Comparison of ENCODE assay signal across 19 cellular contexts in genomic region chr14:83287300-83287699, GRCh38.
"Had no signal": no experiment of that assay in that cellular context is flagged by ENCODE, and none has a peak within 500 bp of the region (broad histone marks: within the 10 kb centered on the region; RNA-seq: fewer than 3 reads in every experiment).

No MANE protein-coding gene starts in this region.

- H3K4me1 ChIP-seq: colonic mucosa, esophagus muscularis mucosa, foreskin keratinocyte, gastroesophageal sphincter, heart right ventricle, left lung, lower lobe of right lung had no signal

- H3K9me3 ChIP-seq: colonic mucosa, esophagus muscularis mucosa, gastroesophageal sphincter, heart right ventricle, left lung, lower lobe of right lung, mucosa of descending colon had no signal

- H3K4me3 ChIP-seq: colonic mucosa, esophagus muscularis mucosa, gastroesophageal sphincter, heart right ventricle, left lung, lower lobe of right lung, mucosa of descending colon had no signal

- H3K27me3 Mint-ChIP-seq: dendritic cell treated with granulocyte-macrophage colony-stimulating factor and Interleukin-4, amounts not matched to agents 40 ng/mL and 50 ng/mL, for 4 days; effector memory CD8-positive, alpha-beta T cell; naive B cell had no signal

- DNase-seq: colonic mucosa; cortex of kidney; effector CD8-positive, alpha-beta T cell; effector memory CD8-positive, alpha-beta T cell; endodermal cell; foreskin keratinocyte; heart right ventricle; hippocampal formation; left cardiac atrium; left lung; left ventricle myocardium superior; lower lobe of right lung; mesenchymal stem cell; mucosa of descending colon; naive B cell had no signal

- H3K9me3 Mint-ChIP-seq: dendritic cell treated with granulocyte-macrophage colony-stimulating factor and Interleukin-4, amounts not matched to agents 40 ng/mL and 50 ng/mL, for 4 days; endodermal cell; mesothelial cell of epicardium had no signal

- H3K27me3 ChIP-seq: colonic mucosa, esophagus muscularis mucosa, foreskin keratinocyte, gastroesophageal sphincter, heart right ventricle, left lung had no signal

- H3K36me3 ChIP-seq: colonic mucosa, esophagus muscularis mucosa, gastroesophageal sphincter, heart right ventricle, left lung, lower lobe of right lung had no signal

- H3K36me3 Mint-ChIP-seq: mesothelial cell of epicardium, naive B cell had no signal

- H3K4me1 Mint-ChIP-seq: naive B cell had no signal

- H3K27ac ChIP-seq: colonic mucosa, esophagus muscularis mucosa, foreskin keratinocyte, gastroesophageal sphincter, heart right ventricle, left lung, lower lobe of right lung had no signal

- H3K4me3 Mint-ChIP-seq: dendritic cell treated with granulocyte-macrophage colony-stimulating factor and Interleukin-4, amounts not matched to agents 40 ng/mL and 50 ng/mL, for 4 days; effector memory CD8-positive, alpha-beta T cell; endodermal cell; mesothelial cell of epicardium; naive B cell had no signal

- ATAC-seq: effector memory CD8-positive, alpha-beta T cell; foreskin keratinocyte; gastroesophageal sphincter; heart right ventricle; left cardiac atrium; left lung; left ventricle myocardium superior; lower lobe of right lung; mucosa of descending colon had no signal

- H3K27ac Mint-ChIP-seq: dendritic cell treated with granulocyte-macrophage colony-stimulating factor and Interleukin-4, amounts not matched to agents 40 ng/mL and 50 ng/mL, for 4 days; effector memory CD8-positive, alpha-beta T cell; endodermal cell; mesothelial cell of epicardium; naive B cell had no signal
